ENCODE assay signal across 1 cellular context in genomic region chr2:119702918-119703401, GRCh38.
TF ChIP-seq lines count a peak whose summit lies in the region.

No MANE protein-coding gene starts in this region.

TF ChIP-seq in GM23338, 12 proteins besides CTCF, POLR2A, EP300 and RAD21 (continued from another document):
- no peak; the same call in 1 of the 2 replicates for TF ChIP-seq ZNF462 (CRISPR knock-in tag; IDR thresholded peaks at IDR 0.05)
